In the genomic region with DNA sequence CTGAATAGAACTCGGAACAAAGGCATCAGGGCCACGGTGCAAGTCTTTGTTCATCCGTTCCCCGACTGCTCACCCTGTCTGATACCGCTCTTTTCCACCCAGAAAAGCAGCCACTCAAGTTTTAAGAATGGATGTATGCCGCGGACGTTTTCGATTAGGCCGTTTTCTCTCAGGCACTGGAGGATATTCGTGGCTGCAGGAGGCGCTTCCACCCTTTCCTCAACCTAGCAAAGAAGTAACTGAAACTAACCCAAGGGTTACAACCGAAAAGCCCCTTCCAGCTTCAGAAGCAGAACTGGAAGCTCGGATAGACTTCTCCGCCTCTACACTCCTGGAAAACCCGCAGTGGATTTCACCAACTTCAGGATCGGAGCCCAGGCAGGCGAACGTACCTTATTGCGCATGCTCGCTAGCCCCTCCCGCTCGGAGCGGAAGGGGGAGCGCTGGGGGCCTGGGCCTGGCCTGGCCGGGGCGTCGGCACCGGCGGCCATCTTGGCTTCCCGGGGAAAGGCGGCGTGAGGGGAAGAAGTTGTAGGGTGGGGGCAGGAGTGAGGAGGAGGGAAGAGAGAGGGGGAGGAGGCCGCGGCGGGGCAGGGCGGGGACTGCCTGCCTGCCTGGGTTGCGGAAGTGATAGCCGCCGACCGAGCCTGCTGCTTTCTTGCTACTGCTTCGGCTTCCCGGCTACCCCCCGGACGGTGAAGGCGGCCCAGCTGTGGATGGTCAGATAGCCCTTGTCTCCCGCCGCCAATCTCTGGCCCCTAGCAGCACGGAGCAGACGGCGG, we compare ENCODE assay signal across 8 cellular contexts. TPM values are rescaled to one million over a fixed set of nuclear protein-coding genes. Genes with fewer than 3 reads are reported as not detected.
DNase-seq lines count a peak whose midpoint lies in the region; ATAC-seq and TF ChIP-seq lines count a peak whose summit lies in the region.

A gene (plus strand): TSS at position 619 of the 782 bp plus-strand sequence. CDS start 191 bp downstream, outside the sequence.

- H3K4me1 Mint-ChIP-seq in immature natural killer cell, result peaks cover 86 to 88% of the 10 kb centered on the region in 2 donors

- peaks cover 4 to 9% (median 9%) of the 10 kb centered on the region in 3 donors for H3K36me3 Mint-ChIP-seq in immature natural killer cell

- peaks cover 10 to 13% (median 11%) of the 10 kb centered on the region in 3 donors for H3K27me3 Mint-ChIP-seq in immature natural killer cell (ENCODE audit: low read depth in 3 of 3)

- H3K4me3 Mint-ChIP-seq in immature natural killer cell, result peak within 1 kb of the TSS; percentile 97 to 100 (median 99)

- peak within 1 kb of the TSS; percentile 73 for H3K4me3 ChIP-seq in AG09309 (ENCODE audit: control insufficient read depth, low read depth, low read length)

- H3K27ac Mint-ChIP-seq in immature natural killer cell, result peak within 1 kb of the TSS; percentile 96 to 99 (median 99)

- TF ChIP-seq CTCF in AG09309 (IDR thresholded peaks at IDR 0.05; ENCODE audit: control insufficient read depth, insufficient read depth, low read depth, low read length, missing control alignments), result peak; percentile 3

- DNase-seq in AG09309 (ENCODE audit: low read depth) (peak; percentile 93), NCI-H345 treated with DMSO at 0.1 percent for 48 hours (lab: John Stamatoyannopoulos, UW; ENCODE audit: unreplicated experiment) (peak; percentile 97), immature natural killer cell (peak; percentile 98), smooth muscle cell of the brain vasculature (ENCODE audit: low read depth, low spot score) (peak; percentile 99)
- peak; percentile 93 to 97 (median 95) for DNase-seq in activated CD4-positive, CD25-positive, alpha-beta regulatory T cell (lab: John Stamatoyannopoulos, UW)
- peak; percentile 99 for DNase-seq in central memory CD4-positive, alpha-beta T cell

- ATAC-seq in GM19023 (IDR thresholded peaks at IDR 0.05; ENCODE audit: unreplicated experiment), result peak; percentile 67
- ATAC-seq in HG03280 (IDR thresholded peaks at IDR 0.05; ENCODE audit: unreplicated experiment), result peak; percentile 66

- H3K9me3 Mint-ChIP-seq in immature natural killer cell, result no peaks in the 10 kb centered on the region

RNA-seq across cellular contexts. Expression of the gene that starts here (rescaled TPM):
- polyA plus RNA-seq in immature natural killer cell, result 100 to 1,000 TPM; 501 to 732 (median 726) TPM

Comparison
In these comparisons a context has a peak if more than half of its experiments do, and no peak if none do; other contexts are left out.
1. Peak in every context shown above with its lines: DNase-seq, ATAC-seq and H3K4me3 ChIP-seq.